8 cellular contexts compared by ENCODE assay signal in the genomic region with DNA sequence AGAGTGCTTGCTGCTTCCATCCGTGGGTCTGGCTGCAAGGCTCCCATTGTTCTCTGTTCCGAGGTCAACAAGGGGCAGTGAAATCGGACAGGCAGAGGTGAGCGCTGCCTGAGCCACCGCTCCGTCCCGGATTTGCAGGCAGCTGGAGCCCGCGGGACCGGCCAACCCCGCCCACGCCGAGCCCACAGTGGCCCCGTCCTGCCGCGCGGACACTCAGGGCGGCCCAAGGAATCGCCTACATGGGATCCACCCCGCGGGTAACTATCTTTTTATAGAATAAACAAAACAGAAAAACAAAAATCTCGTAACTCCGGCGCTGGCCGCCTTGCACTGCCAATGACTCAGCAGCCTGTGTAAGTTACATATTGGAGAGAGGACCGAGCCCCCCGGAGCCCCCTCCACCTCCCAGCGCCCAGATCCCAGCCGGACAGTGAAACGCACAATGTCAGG. TPM values are rescaled to one million over a fixed set of nuclear protein-coding genes. Genes with fewer than 3 reads are reported as not detected.
DNase-seq lines count a peak whose midpoint lies in the region; ATAC-seq and TF ChIP-seq lines count a peak whose summit lies in the region.

No MANE protein-coding gene starts in this region.

- no peaks in the 10 kb centered on the region for H3K9me3 ChIP-seq in lung (ENCODE audit: control insufficient read depth in 2 of 2, insufficient read depth in 1 of 2, low read length in 1 of 2)
- no peaks in the 10 kb centered on the region for H3K9me3 ChIP-seq in upper lobe of right lung

- H3K4me3 Mint-ChIP-seq in activated T-cell treated with anti-CD3 and anti-CD28 coated beads, Interleukin-2, amount 50 U/mL, for 72 hours: peak overlapping the region; percentile 69 to 77
- peak overlapping the region; percentile 85 for H3K4me3 Mint-ChIP-seq in chondrocyte (ENCODE audit: unreplicated experiment)

- no peaks in the 10 kb centered on the region for H3K27me3 ChIP-seq in lung (ENCODE audit: control insufficient read depth, insufficient read depth)
- H3K27me3 ChIP-seq in upper lobe of right lung: no peaks in the 10 kb centered on the region

- TF ChIP-seq CTCF in chondrocyte (IDR thresholded peaks at IDR 0.05): no peak
- no peak for TF ChIP-seq CTCF in lung (IDR thresholded peaks at IDR 0.05; ENCODE audit: control extremely low read depth, extremely low read depth)
- TF ChIP-seq CTCF in upper lobe of right lung (IDR thresholded peaks at IDR 0.05): no peak

- 33% methylated on average over 30 of the region's 30 CpGs for WGBS in lung, 2 donors

- H3K36me3 ChIP-seq in lung (ENCODE audit: control insufficient read depth in 2 of 2, insufficient read depth in 2 of 2, low read length in 2 of 2) (peaks cover 0 to 5% of the 10 kb centered on the region in 2 donors), upper lobe of right lung (no peaks in the 10 kb centered on the region)

- H3K27ac Mint-ChIP-seq in activated T-cell treated with anti-CD3 and anti-CD28 coated beads, Interleukin-2, amount 50 U/mL, for 72 hours: peak overlapping the region; percentile 77
- H3K27ac Mint-ChIP-seq in chondrocyte (ENCODE audit: unreplicated experiment): peak overlapping the region; percentile 82

- H3K4me3 ChIP-seq in lung (peak overlapping the region; percentile 8), upper lobe of right lung (peak overlapping the region; percentile 94)

- DNase-seq in activated T-cell treated with anti-CD3 and anti-CD28 coated beads, Interleukin-2, amount 50 U/mL, for 72 hours: no peak
- DNase-seq in activated T-cell treated with anti-CD3 and anti-CD28 coated beads, Interleukin-2, amount 50 U/mL, for 48 hours: no peak
- DNase-seq in chondrocyte (ENCODE audit: low spot score) (no peak), lung (ENCODE audit: low spot score) (no peak), upper lobe of right lung (no peak), T-helper 9 cell (no peak), LoVo (ENCODE audit: low spot score) (no peak)
- DNase-seq in stimulated activated CD4-positive, alpha-beta T cell treated with anti-CD3 and anti-CD28 coated beads, Interleukin-2, amount 100 ng/mL, for 24 hours: no peak

- no peaks in the 10 kb centered on the region for H3K36me3 Mint-ChIP-seq in activated T-cell treated with anti-CD3 and anti-CD28 coated beads, Interleukin-2, amount 50 U/mL, for 72 hours (ENCODE audit: insufficient read depth in 2 of 2)
- H3K36me3 Mint-ChIP-seq in chondrocyte (ENCODE audit: low read depth): no peaks in the 10 kb centered on the region

- peaks cover 52% of the 10 kb centered on the region for H3K4me1 Mint-ChIP-seq in activated T-cell treated with anti-CD3 and anti-CD28 coated beads, Interleukin-2, amount 50 U/mL, for 72 hours (ENCODE audit: low read depth)
- H3K4me1 Mint-ChIP-seq in chondrocyte (ENCODE audit: low read depth): peaks cover 60% of the 10 kb centered on the region

- H3K4me1 ChIP-seq in lung (ENCODE audit: control insufficient read depth in 2 of 2, insufficient read depth in 2 of 2, low read length in 2 of 2): peaks cover 8 to 12% of the 10 kb centered on the region in 2 donors
- peaks cover 22% of the 10 kb centered on the region for H3K4me1 ChIP-seq in upper lobe of right lung

- H3K27me3 Mint-ChIP-seq in activated T-cell treated with anti-CD3 and anti-CD28 coated beads, Interleukin-2, amount 50 U/mL, for 72 hours (ENCODE audit: low read depth): no peaks in the 10 kb centered on the region
- H3K27me3 Mint-ChIP-seq in chondrocyte (ENCODE audit: low read depth): no peaks in the 10 kb centered on the region

- no peaks in the 10 kb centered on the region for H3K9me3 Mint-ChIP-seq in activated T-cell treated with anti-CD3 and anti-CD28 coated beads, Interleukin-2, amount 50 U/mL, for 72 hours
- H3K9me3 Mint-ChIP-seq in chondrocyte (ENCODE audit: low read depth): no peaks in the 10 kb centered on the region

- H3K27ac ChIP-seq in lung (ENCODE audit: low read depth in 1 of 2, low read length in 1 of 2): peak overlapping the region in 1 of 2 donors; percentile 56
- H3K27ac ChIP-seq in upper lobe of right lung: no peak overlapping the region

- no peak for ATAC-seq in activated T-cell treated with anti-CD3 and anti-CD28 coated beads, Interleukin-2, amount 50 U/mL, for 72 hours (replicated peaks in 1 of 2)
- ATAC-seq in lung (ENCODE audit: insufficient read depth, low FRiP score) (no peak), upper lobe of right lung (no peak)

- intact Hi-C loops in upper lobe of right lung (cut with DNase I): no loop called here

RNA-seq across cellular contexts. Expression of a gene that starts 1.9 kb away (rescaled TPM):
- total RNA-seq in activated T-cell treated with anti-CD3 and anti-CD28 coated beads, Interleukin-2, amount 50 U/mL, for 72 hours: 10 to 100 TPM; 31.3 to 51.7 TPM
- total RNA-seq in chondrocyte (31.0 to 97.4 TPM (median 88.9 TPM) in 3 replicates), lung (10 to 100 TPM; 29.9 to 38.4 TPM), upper lobe of right lung (38.2 TPM)
- polyA plus RNA-seq in lung: 10 to 100 TPM; 20.4 to 31.7 TPM
